Comparison of ENCODE assay signal across 10 cellular contexts in genomic region chr5:16548115-16548514, GRCh38.
"Had no signal": no experiment of that assay in that cellular context is flagged by ENCODE, and none has a peak within 500 bp of the region (broad histone marks: within the 10 kb centered on the region; RNA-seq: fewer than 3 reads in every experiment).

No MANE protein-coding gene starts in this region.

- H3K36me3 ChIP-seq: brain microvascular endothelial cell, tibial nerve had no signal

- H3K27me3 ChIP-seq: brain microvascular endothelial cell, tibial nerve had no signal

- H3K9me3 ChIP-seq: tibial nerve had no signal

- H3K27ac ChIP-seq: brain microvascular endothelial cell had no signal

- H3K4me3 ChIP-seq: tibial nerve had no signal

- DNase-seq: activated effector memory CD4-positive, alpha-beta T cell treated with Interleukin-2 at 50 U/mL for 16 hours; activated T-cell treated with anti-CD3 and anti-CD28 coated beads, Interleukin-2, amount 50 U/mL, for 1 hour; amniotic stem cell; brain microvascular endothelial cell; cerebellar nuclear complex; immature natural killer cell; mesendoderm had no signal

- ATAC-seq: activated CD4-positive, CD25-positive, alpha-beta regulatory T cell treated with anti-CD3 and anti-CD28 coated beads, Interleukin-2, amount 50 U/mL, for 24 hours; activated naive CD4-positive, alpha-beta T cell treated with anti-CD3 and anti-CD28 coated beads, Interleukin-2, amount 50 U/mL, for 72 hours had no signal
